20 cellular contexts compared by ENCODE assay signal in the genomic region with DNA sequence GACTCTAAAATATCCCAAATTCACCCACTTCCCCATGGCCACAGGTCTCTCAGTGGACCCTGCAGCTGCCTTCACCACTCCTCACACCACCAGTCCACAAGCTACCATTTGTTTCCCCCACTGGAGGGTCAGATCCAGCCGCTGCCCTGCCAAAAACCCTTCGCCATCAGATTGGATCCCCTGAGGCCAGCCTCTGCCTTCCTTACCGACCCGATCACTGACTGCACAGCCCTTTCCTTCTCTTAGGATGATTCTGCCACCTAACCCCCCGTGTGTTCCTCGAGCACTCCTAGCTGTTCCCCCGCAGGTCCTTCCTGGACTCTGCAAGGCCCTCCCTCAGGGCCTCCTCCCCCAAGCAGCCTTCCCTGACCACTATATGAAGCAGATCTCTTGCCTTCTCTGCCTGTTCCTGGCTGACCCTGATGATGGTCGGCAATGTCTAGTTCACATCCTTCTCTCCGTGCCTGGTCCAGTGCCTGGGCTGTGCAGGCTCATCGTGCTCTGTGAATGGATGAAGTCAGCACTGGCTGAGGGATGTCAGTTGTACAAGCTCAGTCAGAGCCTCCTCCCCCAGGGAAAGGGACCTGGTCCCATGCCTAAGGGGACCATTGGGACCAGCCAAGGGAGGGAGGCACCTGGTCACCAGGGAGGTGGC. TPM values are rescaled to one million over a fixed set of nuclear protein-coding genes. Genes with fewer than 3 reads are reported as not detected.
DNase-seq lines count a peak whose midpoint lies in the region; ATAC-seq and TF ChIP-seq lines count a peak whose summit lies in the region.
"Had no signal": no experiment of that assay in that cellular context is flagged by ENCODE, and none has a peak within 500 bp of the region (broad histone marks: within the 10 kb centered on the region; RNA-seq: fewer than 3 reads in every experiment).

No MANE protein-coding gene starts in this region.

- peaks cover 36 to 86% (median 66%) of the 10 kb centered on the region in 4 donors for H3K4me1 Mint-ChIP-seq in CD4-positive, alpha-beta memory T cell
- peaks cover 51% of the 10 kb centered on the region for H3K4me1 Mint-ChIP-seq in T-helper 17 cell
- peaks cover 51% of the 10 kb centered on the region for H3K4me1 Mint-ChIP-seq in endothelial cell (ENCODE audit: unreplicated experiment)

- no peak overlapping the region for H3K27ac ChIP-seq in CD4-positive, alpha-beta memory T cell (ENCODE audit: low read depth, low read length)
- H3K27ac ChIP-seq: cardiac muscle cell, heart left ventricle, KMS-11 had no signal

- H3K4me1 ChIP-seq in CD4-positive, alpha-beta memory T cell (ENCODE audit: insufficient read depth, low read length), result peaks cover 69% of the 10 kb centered on the region

- H3K27me3 Mint-ChIP-seq in CD4-positive, alpha-beta memory T cell, result no peaks in the 10 kb centered on the region
- H3K27me3 Mint-ChIP-seq in T-helper 17 cell, result no peaks in the 10 kb centered on the region
- peaks cover 24% of the 10 kb centered on the region for H3K27me3 Mint-ChIP-seq in endothelial cell (ENCODE audit: unreplicated experiment)

- no peaks in the 10 kb centered on the region for H3K27me3 ChIP-seq in CD4-positive, alpha-beta memory T cell (ENCODE audit: insufficient read depth, low read length)
- no peaks in the 10 kb centered on the region for H3K27me3 ChIP-seq in H7 (ENCODE audit: control insufficient read depth, insufficient read depth, low read length)
- H3K27me3 ChIP-seq: cardiac muscle cell, heart left ventricle had no signal

- no peak overlapping the region for H3K4me3 ChIP-seq in CD4-positive, alpha-beta memory T cell (ENCODE audit: low read length in 2 of 2)
- H3K4me3 ChIP-seq in H7 (ENCODE audit: insufficient read depth, low read depth, low read length), result no peak overlapping the region
- H3K4me3 ChIP-seq: cardiac muscle cell, GM12878, heart left ventricle had no signal

- H3K36me3 Mint-ChIP-seq in CD4-positive, alpha-beta memory T cell, result no peaks in the 10 kb centered on the region
- H3K36me3 Mint-ChIP-seq in T-helper 17 cell (ENCODE audit: low read depth), result no peaks in the 10 kb centered on the region
- peaks cover 35% of the 10 kb centered on the region for H3K36me3 Mint-ChIP-seq in endothelial cell (ENCODE audit: low read depth, unreplicated experiment)

- no peak for DNase-seq in CD4-positive, alpha-beta memory T cell
- DNase-seq in T-helper 17 cell (no peak), endothelial cell (ENCODE audit: low spot score) (no peak), posterior vena cava (ENCODE audit: low spot score) (peak; percentile 58), DMS 273 (lab: John Stamatoyannopoulos, UW; ENCODE audit: unreplicated experiment) (no peak), H7 (no peak)
- DNase-seq: activated CD4-positive, CD25-positive, alpha-beta regulatory T cell treated with anti-CD3 and anti-CD28 coated beads, Interleukin-2, amount 50 U/mL, for 72 hours; DMS 273 treated with DMSO at 0.1 percent for 48 hours; effector CD8-positive, alpha-beta T cell; GDM1; NCI-H2081 treated with DMSO at 0.1 percent for 48 hours; NCI-H524; T-helper 9 cell had no signal

- no peaks in the 10 kb centered on the region for H3K36me3 ChIP-seq in CD4-positive, alpha-beta memory T cell (ENCODE audit: insufficient read depth, low read length)
- H3K36me3 ChIP-seq in H7 (replicated peaks; ENCODE audit: control insufficient read depth, insufficient read depth, low read length), result no peaks in the 10 kb centered on the region
- H3K36me3 ChIP-seq: cardiac muscle cell had no signal

- ATAC-seq in T-helper 17 cell (no peak), HG02938 (IDR thresholded peaks at IDR 0.05; ENCODE audit: unreplicated experiment) (no peak)
- ATAC-seq: GM12878, heart left ventricle, right cardiac atrium, Right ventricle myocardium inferior had no signal

- peak overlapping the region in 6 of 7 donors; percentile 62 to 85 (median 78) for H3K27ac Mint-ChIP-seq in CD4-positive, alpha-beta memory T cell
- H3K27ac Mint-ChIP-seq in T-helper 17 cell (peak overlapping the region; percentile 81), endothelial cell (ENCODE audit: unreplicated experiment) (peak overlapping the region; percentile 97)

- peak overlapping the region in 2 of 8 donors; percentile 20 to 21 for H3K4me3 Mint-ChIP-seq in CD4-positive, alpha-beta memory T cell
- no peak overlapping the region for H3K4me3 Mint-ChIP-seq in T-helper 17 cell
- peak overlapping the region; percentile 65 for H3K4me3 Mint-ChIP-seq in endothelial cell (ENCODE audit: unreplicated experiment)

- intact Hi-C loops in CD4-positive, alpha-beta memory T cell (cut with micrococcal nuclease), result no loop called here
- intact Hi-C loops in posterior vena cava (cut with DNase I), result no loop called here

- H3K9me3 Mint-ChIP-seq in CD4-positive, alpha-beta memory T cell, result no peaks in the 10 kb centered on the region
- no peaks in the 10 kb centered on the region for H3K9me3 Mint-ChIP-seq in endothelial cell (ENCODE audit: unreplicated experiment)

- CTCF ChIA-PET in CD4-positive, alpha-beta memory T cell (lab: Charles Lee; ENCODE audit: partially characterized antibody), result interaction anchor here (5.6 kb wide), 1 partner anchor 45 kb away, joined by 39 read pairs; the partner anchor contains the start of gene CPNE2

- no peak for TF ChIP-seq CTCF in endothelial cell (IDR thresholded peaks at IDR 0.05; ENCODE audit: unreplicated experiment)

- POLR2A ChIA-PET in CD4-positive, alpha-beta memory T cell (lab: Charles Lee; ENCODE audit: partially characterized antibody), result interaction anchor here (0.5 kb wide), 1 partner anchor 11 kb away, joined by 3 read pairs; no protein-coding TSS in a partner anchor

- H3K9me3 ChIP-seq in CD4-positive, alpha-beta memory T cell (ENCODE audit: control insufficient read depth in 1 of 2, low read length in 2 of 2), result no peaks in the 10 kb centered on the region
- no peaks in the 10 kb centered on the region for H3K9me3 ChIP-seq in T-helper 17 cell (ENCODE audit: control insufficient read depth, low read length, poor library complexity, severe bottlenecking)
- H3K9me3 ChIP-seq: heart left ventricle had no signal

RNA-seq across cellular contexts. Expression of gene CPNE2, which starts 46.0 kb away (rescaled TPM):
- 1 to 10 TPM; 3.8 to 4.1 TPM for total RNA-seq in CD4-positive, alpha-beta memory T cell
- 1 to 10 TPM; 6.7 to 6.8 TPM for polyA plus RNA-seq in CD4-positive, alpha-beta memory T cell
- total RNA-seq in T-helper 17 cell, result 1 to 10 TPM; 2.4 to 4.4 TPM
- 145 TPM for total RNA-seq in endothelial cell (ENCODE audit: unreplicated experiment)
- total RNA-seq in posterior vena cava, result 10 to 100 TPM; 26.7 to 28.4 TPM
- 19.4 and 21.1 TPM in 2 replicates for total RNA-seq in H7 (2014; rRNA removed; shearing (Covaris generic))

RNA-seq across cellular contexts. Expression of gene PSME3IP1, which starts 47.4 kb away (rescaled TPM):
- total RNA-seq in CD4-positive, alpha-beta memory T cell, result 100 to 1,000 TPM; 147 to 157 TPM
- 10 to 100 TPM; 59.9 to 64.5 TPM for polyA plus RNA-seq in CD4-positive, alpha-beta memory T cell
- total RNA-seq in T-helper 17 cell (100 to 1,000 TPM; 109 to 118 TPM), endothelial cell (ENCODE audit: unreplicated experiment) (84.8 TPM), posterior vena cava (10 to 100 TPM; 56.0 to 56.1 TPM)
- 60.9 and 63.3 TPM in 2 replicates for total RNA-seq in H7 (2014; rRNA removed; shearing (Covaris generic))

RNA-seq across cellular contexts. Expression of gene RSPRY1, which starts 47.7 kb away (rescaled TPM):
- 10 to 100 TPM; 32.8 to 38.0 TPM for total RNA-seq in CD4-positive, alpha-beta memory T cell
- polyA plus RNA-seq in CD4-positive, alpha-beta memory T cell, result 10 to 100 TPM; 28.5 to 34.0 TPM
- 10 to 100 TPM; 19.1 to 23.8 TPM for total RNA-seq in T-helper 17 cell
- 63.0 TPM for total RNA-seq in endothelial cell (ENCODE audit: unreplicated experiment)
- 10 to 100 TPM; 26.8 to 27.6 TPM for total RNA-seq in posterior vena cava
- 31.0 and 49.8 TPM in 2 replicates for total RNA-seq in H7 (2014; rRNA removed; shearing (Covaris generic))
